ENCODE assay signal across 1 cellular context in genomic region chr7:140924821-140925421, GRCh38.
TF ChIP-seq lines count a peak whose summit lies in the region.

Gene BRAF, minus strand, starts transcription at chr7:140924929. Its CDS starts 226 bp downstream, at chr7:140924703.

TF ChIP-seq in HepG2, 621 proteins besides CTCF, POLR2A, EP300 and RAD21 (continued from another document):
- 0 out of 2 replicates have a peak, but pooled peaks have one; percentile 48 for TF ChIP-seq ZNF512B (CRISPR knock-in tag; IDR thresholded peaks at IDR 0.05; ENCODE audit: borderline replicate concordance)
- 0 out of 2 replicates have a peak, but pooled peaks have one; percentile 26 for TF ChIP-seq NAIF1 (CRISPR knock-in tag; IDR thresholded peaks at IDR 0.05; ENCODE audit: borderline replicate concordance)
- peak; percentile 17; the same call in 1 of the 2 replicates for TF ChIP-seq IRF2 (CRISPR knock-in tag; IDR thresholded peaks at IDR 0.05)
- TF ChIP-seq PHB2 (IDR thresholded peaks at IDR 0.05; ENCODE audit: partially characterized antibody) = no peak
- peak; percentile 61; the same call in 1 of the 2 replicates for TF ChIP-seq JUND (CRISPR knock-in tag; IDR thresholded peaks at IDR 0.05)
- no peak for TF ChIP-seq STAT5B (CRISPR knock-in tag; IDR thresholded peaks at IDR 0.05)
- TF ChIP-seq RCOR2 (CRISPR knock-in tag; IDR thresholded peaks at IDR 0.05) = no peak
- TF ChIP-seq ZBTB8A (CRISPR knock-in tag; IDR thresholded peaks at IDR 0.05; ENCODE audit: borderline replicate concordance, low read depth) = no peak
- TF ChIP-seq MAF1 (CRISPR knock-in tag; IDR thresholded peaks at IDR 0.05; ENCODE audit: borderline replicate concordance) = no peak
- no peak for TF ChIP-seq IKZF4 (CRISPR knock-in tag; IDR thresholded peaks at IDR 0.05; ENCODE audit: borderline replicate concordance, low read depth, not compliant biosample characterization)
- TF ChIP-seq RXRB (CRISPR knock-in tag; IDR thresholded peaks at IDR 0.05; ENCODE audit: borderline replicate concordance) = 0 out of 2 replicates have a peak, but pooled peaks have one; percentile 10
- no peak for TF ChIP-seq TIGD3 (CRISPR knock-in tag; IDR thresholded peaks at IDR 0.05; ENCODE audit: borderline replicate concordance)
- TF ChIP-seq SOX6 (IDR thresholded peaks at IDR 0.05) = no peak
- TF ChIP-seq SOX6 (CRISPR knock-in tag; IDR thresholded peaks at IDR 0.05) = peak; percentile 32; the same call in 1 of the 2 replicates
- TF ChIP-seq ZNF737 (CRISPR knock-in tag; IDR thresholded peaks at IDR 0.05; ENCODE audit: borderline replicate concordance) = no peak
- 0 out of 2 replicates have a peak, but pooled peaks have one; percentile 1 for TF ChIP-seq POLR2G (IDR thresholded peaks at IDR 0.05; ENCODE audit: low read depth, low read length)
- TF ChIP-seq ZNF816 (CRISPR knock-in tag; IDR thresholded peaks at IDR 0.05; ENCODE audit: borderline replicate concordance) = no peak
- TF ChIP-seq ARNT2 (CRISPR knock-in tag; IDR thresholded peaks at IDR 0.05; ENCODE audit: low read depth) = no peak
- peak; percentile 59; the same call in 1 of the 2 replicates for TF ChIP-seq PHF20 (CRISPR knock-in tag; IDR thresholded peaks at IDR 0.05)
- TF ChIP-seq MEIS2 (CRISPR knock-in tag; IDR thresholded peaks at IDR 0.05) = no peak
- TF ChIP-seq MAX (IDR thresholded peaks at IDR 0.05) = peak; percentile 49; the same call in 1 of the 2 replicates
- TF ChIP-seq ZNF562 (CRISPR knock-in tag; IDR thresholded peaks at IDR 0.05; ENCODE audit: borderline replicate concordance) = no peak
- TF ChIP-seq ATF3 (CRISPR knock-in tag; IDR thresholded peaks at IDR 0.05) = peak; percentile 74; the same call in 1 of the 2 replicates
- TF ChIP-seq ZBTB38 (CRISPR knock-in tag; IDR thresholded peaks at IDR 0.05) = no peak
- no peak for TF ChIP-seq ZNF616 (CRISPR knock-in tag; IDR thresholded peaks at IDR 0.05; ENCODE audit: low read depth)
- TF ChIP-seq FOSL2 (CRISPR knock-in tag; IDR thresholded peaks at IDR 0.05) = peak; percentile 56; the same call in 1 of the 2 replicates
- no peak for TF ChIP-seq ZNF775 (CRISPR knock-in tag; IDR thresholded peaks at IDR 0.05; ENCODE audit: borderline replicate concordance)
- peak; percentile 58; the same call in 1 of the 2 replicates for TF ChIP-seq ZBTB25 (CRISPR knock-in tag; IDR thresholded peaks at IDR 0.05)
- no peak for TF ChIP-seq SMAD3 (CRISPR knock-in tag; IDR thresholded peaks at IDR 0.05)
- peak; percentile 100 for TF ChIP-seq ZHX1 (CRISPR knock-in tag; IDR thresholded peaks at IDR 0.05; ENCODE audit: low read depth)
- no peak for TF ChIP-seq CHCHD3 (CRISPR knock-in tag; IDR thresholded peaks at IDR 0.05)
- peak; percentile 35; the same call in 1 of the 2 replicates for TF ChIP-seq ZBTB20 (CRISPR knock-in tag; IDR thresholded peaks at IDR 0.05; ENCODE audit: borderline replicate concordance, low read depth)
- no peak for TF ChIP-seq TSC22D2 (CRISPR knock-in tag; IDR thresholded peaks at IDR 0.05; ENCODE audit: borderline replicate concordance)
- no peak for TF ChIP-seq ZFP82 (CRISPR knock-in tag; IDR thresholded peaks at IDR 0.05; ENCODE audit: borderline replicate concordance)
- no peak for TF ChIP-seq GLI4 (CRISPR knock-in tag; IDR thresholded peaks at IDR 0.05; ENCODE audit: borderline replicate concordance)
- peak; percentile 3; the same call in 1 of the 2 replicates for TF ChIP-seq TAF1 (CRISPR knock-in tag; IDR thresholded peaks at IDR 0.05)
- no peak for TF ChIP-seq LCORL (IDR thresholded peaks at IDR 0.05)
- TF ChIP-seq LCORL (CRISPR knock-in tag; IDR thresholded peaks at IDR 0.05) = peak; percentile 24; the same call in 1 of the 2 replicates
- peak; percentile 84 for TF ChIP-seq ZMYM2 (CRISPR knock-in tag; IDR thresholded peaks at IDR 0.05)
- no peak; the same call in 1 of the 2 replicates for TF ChIP-seq WIZ (CRISPR knock-in tag; IDR thresholded peaks at IDR 0.05)
- TF ChIP-seq ZSCAN25 (CRISPR knock-in tag; IDR thresholded peaks at IDR 0.05) = 0 out of 2 replicates have a peak, but pooled peaks have one; percentile 37
- peak; percentile 75 for TF ChIP-seq PATZ1 (CRISPR knock-in tag; IDR thresholded peaks at IDR 0.05)
- TF ChIP-seq TFDP2 (CRISPR knock-in tag; IDR thresholded peaks at IDR 0.05) = peak; percentile 34; the same call in 1 of the 2 replicates
- TF ChIP-seq GATAD1 (CRISPR knock-in tag; IDR thresholded peaks at IDR 0.05) = peak; percentile 74
- TF ChIP-seq ETV6 (CRISPR knock-in tag; conservative IDR thresholded peaks at IDR 0.05) = no peak; the same call in 1 of the 2 replicates
